ENCODE assay signal across 2 cellular contexts in genomic region chr2:171287036-171287435, GRCh38.
TF ChIP-seq lines count a peak whose summit lies in the region.

No MANE protein-coding gene starts in this region.

TF ChIP-seq in GM23338, 12 proteins besides CTCF, POLR2A, EP300 and RAD21 (continued from another document):
- TF ChIP-seq CREB1 (CRISPR knock-in tag; IDR thresholded peaks at IDR 0.05; ENCODE audit: low read depth) (no peak), EZH2phosphoT487 (IDR thresholded peaks at IDR 0.05; ENCODE audit: unreplicated experiment) (no peak), ETS1 (IDR thresholded peaks at IDR 0.05) (no peak)

TF ChIP-seq in SK-N-SH treated with all-trans-retinoic acid at 6 μM for 48 hours, 23 proteins besides CTCF, POLR2A, EP300 and RAD21 (continued from another document):
- no peak for TF ChIP-seq ZNF70 (CRISPR knock-in tag; IDR thresholded peaks at IDR 0.05)
- TF ChIP-seq PPARA (CRISPR knock-in tag; IDR thresholded peaks at IDR 0.05; ENCODE audit: borderline replicate concordance): no peak
- TF ChIP-seq ARNTL (CRISPR knock-in tag; IDR thresholded peaks at IDR 0.05; ENCODE audit: borderline replicate concordance, low read depth): no peak
- TF ChIP-seq ESRRG (CRISPR knock-in tag; IDR thresholded peaks at IDR 0.05): no peak
- TF ChIP-seq CSRNP3 (CRISPR knock-in tag; IDR thresholded peaks at IDR 0.05): no peak
- TF ChIP-seq CREB5 (CRISPR knock-in tag; IDR thresholded peaks at IDR 0.05; ENCODE audit: low read depth): no peak
- no peak for TF ChIP-seq SNAI2 (CRISPR knock-in tag; IDR thresholded peaks at IDR 0.05)
- no peak for TF ChIP-seq PATZ1 (CRISPR knock-in tag; IDR thresholded peaks at IDR 0.05; ENCODE audit: borderline replicate concordance)
